ENCODE assay signal across 15 cellular contexts in the genomic region with DNA sequence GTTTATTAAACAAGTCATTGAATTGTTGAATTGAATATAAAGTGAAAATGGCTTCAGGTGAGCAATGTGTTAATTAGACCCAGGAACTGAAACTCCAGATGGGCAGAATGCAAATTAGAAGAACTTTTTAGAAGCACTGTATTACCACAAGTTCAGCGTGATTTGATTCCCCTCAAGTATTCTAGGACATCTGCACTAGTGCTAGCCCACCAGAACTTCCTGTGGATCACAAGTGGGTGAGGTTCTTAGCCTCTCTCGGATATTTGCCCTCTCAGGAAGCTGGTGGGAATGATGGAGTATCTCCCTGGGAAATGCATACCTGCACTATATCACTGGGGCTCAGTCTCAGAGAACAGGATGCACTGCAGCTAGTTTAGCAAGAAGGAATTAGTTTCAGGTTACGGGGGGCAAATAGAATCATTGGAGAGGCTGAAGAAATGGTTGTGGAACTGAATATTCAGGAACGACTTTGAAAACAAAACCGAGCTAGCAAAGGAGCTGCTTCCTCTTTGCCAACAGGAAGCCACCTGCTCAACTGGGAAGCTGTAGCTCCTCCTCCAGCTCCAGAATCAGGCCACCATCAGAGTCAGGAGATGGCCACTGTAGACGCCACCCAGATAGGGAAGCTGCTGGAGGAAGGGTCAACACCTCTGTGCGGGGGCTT.
DNase-seq lines count a peak whose midpoint lies in the region; ATAC-seq and TF ChIP-seq lines count a peak whose summit lies in the region.
"Had no signal": no experiment of that assay in that cellular context is flagged by ENCODE, and none has a peak within 500 bp of the region (broad histone marks: within the 10 kb centered on the region; RNA-seq: fewer than 3 reads in every experiment).

No MANE protein-coding gene starts in this region.

- DNase-seq in GM06990 (ENCODE audit: extremely low read depth, insufficient read length), result peak; percentile 63
- DNase-seq in NCI-H524 treated with DMSO at 0.1 percent for 48 hours (lab: John Stamatoyannopoulos, UW), result peak; percentile 38
- DNase-seq in NCI-H187 treated with DMSO at 0.1 percent for 48 hours (lab: John Stamatoyannopoulos, UW), result no peak
- DNase-seq in naive thymus-derived CD4-positive, alpha-beta T cell, result no peak
- no peak for DNase-seq in HuH-7 (ENCODE audit: low spot score)
- DNase-seq: caudate nucleus; IMR-90; NCI-H187; NCI-H82; psoas muscle; stimulated activated CD8-positive, alpha-beta memory T cell treated with anti-CD3 and anti-CD28 coated beads, Interleukin-4, amount 100 ng/mL, for 48 hours had no signal

- H3K4me1 Mint-ChIP-seq in naive thymus-derived CD4-positive, alpha-beta T cell, result peaks cover 0 to 2% (median 0%) of the 10 kb centered on the region in 7 donors

- H3K36me3 Mint-ChIP-seq in naive thymus-derived CD4-positive, alpha-beta T cell, result no peaks in the 10 kb centered on the region
- H3K36me3 Mint-ChIP-seq: activated naive CD8-positive, alpha-beta T cell had no signal

- H3K36me3 ChIP-seq in GM06990 (ENCODE audit: control insufficient read depth, insufficient read depth, low read length), result no peaks in the 10 kb centered on the region
- no peaks in the 10 kb centered on the region for H3K36me3 ChIP-seq in naive thymus-derived CD4-positive, alpha-beta T cell (ENCODE audit: control insufficient read depth in 2 of 3, insufficient read depth in 3 of 3, low read length in 3 of 3)

- CTCF ChIA-PET in naive thymus-derived CD4-positive, alpha-beta T cell (lab: Charles Lee), result no interaction called here

- no peak overlapping the region for H3K4me3 Mint-ChIP-seq in naive thymus-derived CD4-positive, alpha-beta T cell
- H3K4me3 Mint-ChIP-seq: activated naive CD8-positive, alpha-beta T cell had no signal

- no peaks in the 10 kb centered on the region for H3K4me1 ChIP-seq in naive thymus-derived CD4-positive, alpha-beta T cell (ENCODE audit: control insufficient read depth in 2 of 2, insufficient read depth in 2 of 2, low read length in 2 of 2)
- H3K4me1 ChIP-seq: psoas muscle had no signal

- peaks cover 4 to 31% (median 14%) of the 10 kb centered on the region in 11 donors for H3K9me3 Mint-ChIP-seq in naive thymus-derived CD4-positive, alpha-beta T cell

- peaks cover 0 to 5% (median 0%) of the 10 kb centered on the region in 3 experiments for H3K9me3 ChIP-seq in naive thymus-derived CD4-positive, alpha-beta T cell (ENCODE audit: control insufficient read depth in 2 of 3, low read length in 3 of 3)
- H3K9me3 ChIP-seq: psoas muscle had no signal

- no peak overlapping the region for H3K27ac ChIP-seq in naive thymus-derived CD4-positive, alpha-beta T cell (ENCODE audit: low read depth, low read length)
- H3K27ac ChIP-seq: psoas muscle had no signal

- POLR2A ChIA-PET in naive thymus-derived CD4-positive, alpha-beta T cell (lab: Charles Lee), result no interaction called here

- H3K27me3 Mint-ChIP-seq in naive thymus-derived CD4-positive, alpha-beta T cell, result peaks cover 0 to 36% (median 23%) of the 10 kb centered on the region in 5 donors

- intact Hi-C loops in naive thymus-derived CD4-positive, alpha-beta T cell (cut with micrococcal nuclease), result no loop called here

- TF ChIP-seq CTCF in GM06990 (IDR thresholded peaks at IDR 0.05; ENCODE audit: insufficient read depth, low read length, poor library complexity, severe bottlenecking), result no peak

- H3K27me3 ChIP-seq in GM06990 (replicated peaks; ENCODE audit: control insufficient read depth, insufficient read depth, low read length), result no peaks in the 10 kb centered on the region
- no peaks in the 10 kb centered on the region for H3K27me3 ChIP-seq in naive thymus-derived CD4-positive, alpha-beta T cell (ENCODE audit: control insufficient read depth in 2 of 2, insufficient read depth in 2 of 2, low read length in 2 of 2)

- ATAC-seq in GM19351 (IDR thresholded peaks at IDR 0.05; ENCODE audit: unreplicated experiment) (peak; percentile 57), HG02798 (IDR thresholded peaks at IDR 0.05; ENCODE audit: poor library complexity, unreplicated experiment) (peak; percentile 55), HG03039 (IDR thresholded peaks at IDR 0.05; ENCODE audit: unreplicated experiment) (no peak)
- ATAC-seq in naive thymus-derived CD4-positive, alpha-beta T cell, result no peak
- ATAC-seq: psoas muscle had no signal

- no peak overlapping the region; the same call in 1 of the 2 replicates for H3K4me3 ChIP-seq in GM06990 (replicated peaks; ENCODE audit: low read depth, low read length)
- no peak overlapping the region for H3K4me3 ChIP-seq in naive thymus-derived CD4-positive, alpha-beta T cell (ENCODE audit: low read length)
- H3K4me3 ChIP-seq: psoas muscle had no signal

- H3K27ac Mint-ChIP-seq in naive thymus-derived CD4-positive, alpha-beta T cell, result no peak overlapping the region
- H3K27ac Mint-ChIP-seq: activated naive CD8-positive, alpha-beta T cell had no signal

Comparison
In these comparisons a context has a peak if more than half of its experiments do, and no peak if none do; other contexts are left out.
1. DNase-seq: peak in GM06990 (single experiment) and NCI-H524 treated with DMSO at 0.1 percent for 48 hours (single experiment); none in NCI-H187 treated with DMSO at 0.1 percent for 48 hours (single experiment), naive thymus-derived CD4-positive, alpha-beta T cell (0 of 9) and HuH-7 (single experiment).
2. ATAC-seq: peak in GM19351 (single experiment) and HG02798 (single experiment); none in naive thymus-derived CD4-positive, alpha-beta T cell (single experiment) and HG03039 (single experiment).